8 cellular contexts compared by ENCODE assay signal in the genomic region with DNA sequence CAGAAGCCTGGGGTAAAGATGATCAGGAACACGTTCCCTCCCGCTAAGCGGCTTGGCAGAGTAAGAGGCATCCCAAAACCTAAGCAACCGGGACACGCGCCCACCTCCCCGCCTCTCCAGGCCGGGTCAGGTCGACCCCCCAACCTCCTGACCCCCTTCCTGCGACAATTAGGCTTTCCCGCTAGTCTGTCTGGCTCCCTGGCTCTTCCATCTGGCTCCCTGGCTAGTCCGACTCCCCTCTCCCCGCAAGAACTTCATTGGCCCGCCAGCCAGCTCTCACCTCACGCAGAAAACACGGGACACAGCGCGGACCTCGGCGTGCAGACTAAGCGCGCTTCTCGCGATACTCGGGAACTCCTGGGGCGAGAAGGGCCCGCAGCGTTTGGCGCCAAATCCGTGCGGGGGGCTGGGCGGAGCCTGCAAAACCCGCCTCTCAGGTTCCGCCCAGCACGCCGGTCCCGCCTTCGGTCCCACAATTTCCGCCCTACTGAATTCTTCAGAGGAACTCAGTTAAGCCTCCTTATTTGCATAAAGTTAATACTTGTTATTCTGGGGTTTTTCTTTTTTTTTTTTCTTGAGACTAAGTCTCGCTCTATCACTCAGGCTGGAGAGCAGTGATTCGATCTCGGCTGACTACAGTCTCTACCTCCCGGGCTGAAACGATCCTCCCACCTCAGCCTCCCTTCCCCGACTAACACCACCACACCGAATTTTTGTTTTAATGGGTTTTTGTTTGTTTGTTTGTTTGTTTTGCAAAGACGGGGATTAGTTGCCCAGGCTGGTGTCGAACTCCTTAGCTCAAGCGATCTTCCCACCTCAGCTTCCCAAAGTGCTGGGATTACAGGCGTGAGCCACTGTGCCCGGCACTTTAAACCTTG. TPM values are rescaled to one million over a fixed set of nuclear protein-coding genes. Genes with fewer than 3 reads are reported as not detected.
DNase-seq lines count a peak whose midpoint lies in the region; ATAC-seq and TF ChIP-seq lines count a peak whose summit lies in the region.

A gene with protein sequence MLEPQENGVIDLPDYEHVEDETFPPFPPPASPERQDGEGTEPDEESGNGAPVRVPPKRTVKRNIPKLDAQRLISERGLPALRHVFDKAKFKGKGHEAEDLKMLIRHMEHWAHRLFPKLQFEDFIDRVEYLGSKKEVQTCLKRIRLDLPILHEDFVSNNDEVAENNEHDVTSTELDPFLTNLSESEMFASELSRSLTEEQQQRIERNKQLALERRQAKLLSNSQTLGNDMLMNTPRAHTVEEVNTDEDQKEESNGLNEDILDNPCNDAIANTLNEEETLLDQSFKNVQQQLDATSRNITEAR (minus strand): TSS at position 327 of the 878 bp plus-strand sequence. CDS start 3,738 bp downstream, outside the sequence.

- peaks cover 23% of the 10 kb centered on the region for H3K4me1 Mint-ChIP-seq in activated CD4-positive, alpha-beta T cell treated with anti-CD3 and anti-CD28 coated beads, Interleukin-2, amount 10 ng/mL, durations not matched to agents 24 days and 14 days

- DNase-seq in C1 segment of cervical spinal cord (lab: John Stamatoyannopoulos, UW) (peak; percentile 38 to 86 (median 66)), NCI-H526 treated with DMSO at 0.1 percent for 48 hours (lab: John Stamatoyannopoulos, UW) (peak; percentile 83), coronary artery (ENCODE audit: low spot score) (peak; percentile 96), left colon (peak; percentile 97 to 99)
- peak; percentile 99 for DNase-seq in activated CD4-positive, alpha-beta T cell treated with anti-CD3 and anti-CD28 coated beads, Interleukin-2, amount 10 ng/mL, durations not matched to agents 24 days and 14 days
- peak; percentile 95 to 96 for DNase-seq in stimulated activated CD4-positive, alpha-beta T cell treated with anti-CD3 and anti-CD28 coated beads, Interleukin-1b, Interleukin-23, amount 100 ng/mL, for 4 hours (ENCODE audit: low read depth in 2 of 2)

- H3K9me3 Mint-ChIP-seq in activated CD4-positive, alpha-beta T cell treated with anti-CD3 and anti-CD28 coated beads, Interleukin-2, amount 10 ng/mL, durations not matched to agents 24 days and 14 days: no peaks in the 10 kb centered on the region

- no peaks in the 10 kb centered on the region for H3K27me3 Mint-ChIP-seq in activated CD4-positive, alpha-beta T cell treated with anti-CD3 and anti-CD28 coated beads, Interleukin-2, amount 10 ng/mL, durations not matched to agents 24 days and 14 days

- peak; percentile 84 for ATAC-seq in GM19351 (IDR thresholded peaks at IDR 0.05; ENCODE audit: unreplicated experiment)
- ATAC-seq in HG03520 (IDR thresholded peaks at IDR 0.05; ENCODE audit: unreplicated experiment): peak; percentile 88
- ATAC-seq in left colon: peak; percentile 94

- H3K36me3 Mint-ChIP-seq in activated CD4-positive, alpha-beta T cell treated with anti-CD3 and anti-CD28 coated beads, Interleukin-2, amount 10 ng/mL, durations not matched to agents 24 days and 14 days (ENCODE audit: low read depth): peaks cover 20% of the 10 kb centered on the region

- peak within 1 kb of the TSS; percentile 84 for H3K4me3 ChIP-seq in coronary artery

- intact Hi-C loops in activated CD4-positive, alpha-beta T cell treated with anti-CD3 and anti-CD28 coated beads, Interleukin-2, amount 10 ng/mL, durations not matched to agents 24 days and 14 days (cut with micrococcal nuclease): loop anchor here (1.0 to 5.0 kb wide), 6 partner anchors 14 to 149 kb away; a partner anchor contains a TSS
- intact Hi-C loops in left colon (cut with DNase I, micrococcal nuclease): no loop called here

- H3K27ac ChIP-seq in coronary artery: peak within 1 kb of the TSS; percentile 2 to 91

- peak within 1 kb of the TSS; percentile 96 for H3K27ac Mint-ChIP-seq in activated CD4-positive, alpha-beta T cell treated with anti-CD3 and anti-CD28 coated beads, Interleukin-2, amount 10 ng/mL, durations not matched to agents 24 days and 14 days

- H3K4me3 Mint-ChIP-seq in activated CD4-positive, alpha-beta T cell treated with anti-CD3 and anti-CD28 coated beads, Interleukin-2, amount 10 ng/mL, durations not matched to agents 24 days and 14 days: peak within 1 kb of the TSS; percentile 93

- no peak for TF ChIP-seq CTCF in coronary artery (IDR thresholded peaks at IDR 0.05)

RNA-seq across cellular contexts. Expression of the gene that starts here (rescaled TPM):
- 56.2 and 60.0 TPM in 2 replicates for total RNA-seq in activated CD4-positive, alpha-beta T cell treated with anti-CD3 and anti-CD28 coated beads, Interleukin-2, amount 10 ng/mL, durations not matched to agents 24 days and 14 days
- total RNA-seq in left colon: 1 to 10 TPM; 2.6 to 7.8 TPM

Comparison
In these comparisons a context has a peak if more than half of its experiments do, and no peak if none do; other contexts are left out.
1. Peak in every context shown above with its lines: DNase-seq, ATAC-seq, H3K4me3 ChIP-seq and H3K27ac ChIP-seq.